8 cellular contexts compared by ENCODE assay signal in the genomic region with DNA sequence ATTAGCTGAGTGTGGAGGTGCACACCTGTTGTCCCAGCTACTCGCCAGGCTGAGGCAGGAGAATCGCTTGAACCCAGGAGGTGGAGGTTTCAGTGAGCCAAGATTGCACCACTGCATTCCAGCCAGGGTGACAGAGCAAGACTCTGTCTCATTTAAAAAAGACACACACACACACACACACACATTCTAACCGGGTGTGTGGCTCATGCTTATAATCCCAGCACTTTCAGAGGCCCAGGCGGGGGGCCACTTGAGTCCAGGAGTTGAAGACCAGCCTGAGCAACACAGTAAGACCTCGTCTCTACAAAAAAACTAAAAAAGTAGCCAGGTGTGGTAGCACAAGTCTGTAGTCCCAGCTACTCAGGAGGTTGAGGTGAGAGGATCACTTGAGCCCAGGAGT.
"Had no signal": no experiment of that assay in that cellular context is flagged by ENCODE, and none has a peak within 500 bp of the region (broad histone marks: within the 10 kb centered on the region; RNA-seq: fewer than 3 reads in every experiment).

No MANE protein-coding gene starts in this region.

- H2AFZ ChIP-seq: GM23248 had no signal

- DNase-seq: GM23248, GOT3, H7, HFFc6 had no signal

- H3K4me1 ChIP-seq: HAP-1 had no signal

- H3K9ac ChIP-seq: GM23248 had no signal

- H3K4me3 ChIP-seq: GM23248, HAP-1 had no signal

- H3K9me3 ChIP-seq: HAP-1 had no signal

- ATAC-seq: HCT116, HepG2 had no signal

- H3K27ac ChIP-seq: GM23248, HL-60 had no signal
